In the genomic region with DNA sequence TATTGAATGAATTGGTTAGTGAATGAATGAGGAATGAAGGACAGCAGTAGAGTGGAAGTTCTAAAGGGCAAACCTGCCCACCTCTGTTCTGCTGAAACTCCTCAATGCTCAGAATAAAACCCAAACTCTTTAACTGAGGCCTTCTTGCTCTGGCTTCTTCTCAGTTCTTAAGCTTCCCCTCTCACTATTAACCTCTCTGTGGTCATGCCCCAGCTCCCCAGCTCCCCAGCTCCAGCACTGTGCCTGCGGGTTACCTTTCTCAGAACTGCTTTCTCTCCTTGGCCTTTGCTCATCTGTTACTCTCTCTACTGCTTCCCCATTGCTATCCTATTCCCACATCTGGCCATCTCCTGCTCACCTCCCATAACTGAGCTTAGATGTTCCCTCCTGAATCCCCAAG, we compare ENCODE assay signal across 23 cellular contexts.
"Had no signal": no experiment of that assay in that cellular context is flagged by ENCODE, and none has a peak within 500 bp of the region (broad histone marks: within the 10 kb centered on the region; RNA-seq: fewer than 3 reads in every experiment).

No MANE protein-coding gene starts in this region.

- H3K27ac ChIP-seq: colonic mucosa, coronary artery, dorsolateral prefrontal cortex, epithelial cell of prostate, esophagus muscularis mucosa, esophagus squamous epithelium, foreskin keratinocyte, gastrocnemius medialis, gastroesophageal sphincter, heart left ventricle, heart right ventricle had no signal

- H3K36me3 ChIP-seq: colonic mucosa, esophagus muscularis mucosa, esophagus squamous epithelium, gastrocnemius medialis, gastroesophageal sphincter, heart left ventricle, heart right ventricle had no signal

- H3K9me3 Mint-ChIP-seq: dendritic cell treated with granulocyte-macrophage colony-stimulating factor and Interleukin-4, amounts not matched to agents 40 ng/mL and 50 ng/mL, for 4 days; effector memory CD8-positive, alpha-beta T cell had no signal

- H3K27ac Mint-ChIP-seq: dendritic cell treated with granulocyte-macrophage colony-stimulating factor and Interleukin-4, amounts not matched to agents 40 ng/mL and 50 ng/mL, for 4 days; effector memory CD8-positive, alpha-beta T cell had no signal

- H3K27me3 ChIP-seq: colonic mucosa, foreskin keratinocyte, gastrocnemius medialis had no signal

- H3K9me3 ChIP-seq: colonic mucosa, esophagus muscularis mucosa, esophagus squamous epithelium, gastrocnemius medialis, gastroesophageal sphincter, heart left ventricle, heart right ventricle had no signal

- H3K4me3 ChIP-seq: colonic mucosa, coronary artery, dorsolateral prefrontal cortex, esophagus muscularis mucosa, esophagus squamous epithelium, gastrocnemius medialis, gastroesophageal sphincter, heart left ventricle, heart right ventricle had no signal

- ATAC-seq: effector memory CD8-positive, alpha-beta T cell; esophagus mucosa; foreskin keratinocyte; gastrocnemius medialis; gastroesophageal sphincter; heart left ventricle; heart right ventricle had no signal

- H3K27me3 Mint-ChIP-seq: dendritic cell treated with granulocyte-macrophage colony-stimulating factor and Interleukin-4, amounts not matched to agents 40 ng/mL and 50 ng/mL, for 4 days; effector memory CD8-positive, alpha-beta T cell had no signal

- H3K4me3 Mint-ChIP-seq: dendritic cell treated with granulocyte-macrophage colony-stimulating factor and Interleukin-4, amounts not matched to agents 40 ng/mL and 50 ng/mL, for 4 days; effector memory CD8-positive, alpha-beta T cell had no signal

- H3K4me1 ChIP-seq: colonic mucosa, esophagus muscularis mucosa, esophagus squamous epithelium, foreskin keratinocyte, gastroesophageal sphincter, heart left ventricle, heart right ventricle had no signal

- DNase-seq: colonic mucosa; cortex of kidney; dermis blood vessel endothelial cell; dorsolateral prefrontal cortex; effector CD4-positive, alpha-beta T cell; effector CD8-positive, alpha-beta T cell; effector memory CD4-positive, alpha-beta T cell; effector memory CD8-positive, alpha-beta T cell; erythroblast; esophagus squamous epithelium; foreskin fibroblast; foreskin keratinocyte; foreskin melanocyte; gastrocnemius medialis; head of caudate nucleus; heart left ventricle; heart right ventricle had no signal
